Comparison of ENCODE assay signal across 13 cellular contexts in genomic region chr1:230114245-230114651, GRCh38. TPM values are rescaled to one million over a fixed set of nuclear protein-coding genes. Genes with fewer than 3 reads are reported as not detected.
DNase-seq lines count a peak whose midpoint lies in the region; ATAC-seq and TF ChIP-seq lines count a peak whose summit lies in the region.
"Had no signal": no experiment of that assay in that cellular context is flagged by ENCODE, and none has a peak within 500 bp of the region (broad histone marks: within the 10 kb centered on the region; RNA-seq: fewer than 3 reads in every experiment).

No MANE protein-coding gene starts in this region.

- TF ChIP-seq POLR2A in gastrocnemius medialis (IDR thresholded peaks at IDR 0.05), result no peak

- in situ Hi-C loops in gastrocnemius medialis (cut with MboI; ENCODE audit: low sequenced_read_pairs in 4 of 4), result no loop called here

- H3K4me3 ChIP-seq in BLaER1, result peak overlapping the region; percentile 71
- peak overlapping the region in 2 of 4 donors; percentile 6 to 20 for H3K4me3 ChIP-seq in gastrocnemius medialis
- H3K4me3 ChIP-seq: SK-N-MC had no signal

- no peak for TF ChIP-seq CTCF in gastrocnemius medialis (IDR thresholded peaks at IDR 0.05 in 4 of 5, conservative IDR thresholded peaks at IDR 0.05 in 1 of 5)

- H3K4me1 ChIP-seq in BLaER1 (peaks cover 88% of the 10 kb centered on the region), gastrocnemius medialis (peaks cover 27 to 32% of the 10 kb centered on the region in 2 donors)

- intact Hi-C loops in left cardiac atrium (cut with DNase I), result no loop called here
- intact Hi-C loops in gastrocnemius medialis (cut with DNase I; ENCODE audit: low total_unique reads), result no loop called here

- peak overlapping the region; percentile 91 for H3K4me2 ChIP-seq in BLaER1

- peak in 1 of 2 donors; percentile 4 for ATAC-seq in left cardiac atrium
- ATAC-seq in gastrocnemius medialis, result peak; percentile 1 to 13
- ATAC-seq: left colon had no signal

- H3K9me3 ChIP-seq in BLaER1 (no peaks in the 10 kb centered on the region), gastrocnemius medialis (no peaks in the 10 kb centered on the region)

- H3K27ac ChIP-seq in BLaER1, result peak overlapping the region; percentile 95
- H3K27ac ChIP-seq in gastrocnemius medialis, result peak overlapping the region; percentile 70 to 79 (median 76)
- H3K27ac ChIP-seq: SK-N-MC had no signal

- no peaks in the 10 kb centered on the region for H3K27me3 ChIP-seq in BLaER1
- H3K27me3 ChIP-seq in gastrocnemius medialis, result no peaks in the 10 kb centered on the region

- peak overlapping the region; percentile 89 for H3K9ac ChIP-seq in BLaER1

- H4K20me1 ChIP-seq in BLaER1, result peaks cover 18% of the 10 kb centered on the region

- H3K36me3 ChIP-seq in BLaER1, result peaks cover 44% of the 10 kb centered on the region
- H3K36me3 ChIP-seq in gastrocnemius medialis, result no peaks in the 10 kb centered on the region

- DNase-seq in amniotic epithelial cell (ENCODE audit: low read depth) (peak; percentile 75), left cardiac atrium (peak; percentile 55), gastrocnemius medialis (no peak), NCI-H774 (lab: John Stamatoyannopoulos, UW) (no peak), NCI-H2227 treated with DMSO at 0.1 percent for 48 hours (lab: John Stamatoyannopoulos, UW) (no peak), NCI-H446 treated with DMSO at 0.1 percent for 48 hours (lab: John Stamatoyannopoulos, UW) (no peak)
- no peak for DNase-seq in stimulated activated CD4-positive, alpha-beta T cell treated with anti-CD3 and anti-CD28 coated beads, Interleukin-4, amount 100 ng/mL, for 1 hour
- DNase-seq: activated CD4-positive, alpha-beta T cell treated with anti-CD3 and anti-CD28 coated beads, Interleukin-2, amount 10 ng/mL, durations not matched to agents 24 days and 14 days; GF-D8; left colon; NCI-H69 had no signal

RNA-seq across cellular contexts. Expression of gene GALNT2, which starts 47.2 kb away (rescaled TPM):
- total RNA-seq in left cardiac atrium, result 10 to 100 TPM; 36.8 to 50.7 TPM
- 100 to 1,000 TPM in 1 of 4 donors, 10 to 100 TPM in 3; 73.7 to 106 (median 78.3) TPM for total RNA-seq in gastrocnemius medialis

Comparison
In these comparisons a context has a peak if more than half of its experiments do, and no peak if none do; other contexts are left out.
1. DNase-seq: peak in amniotic epithelial cell (single experiment) and left cardiac atrium (single experiment); none in gastrocnemius medialis (0 of 2), NCI-H774 (single experiment), stimulated activated CD4-positive, alpha-beta T cell treated with anti-CD3 and anti-CD28 coated beads, Interleukin-4, amount 100 ng/mL, for 1 hour (single experiment), NCI-H2227 treated with DMSO at 0.1 percent for 48 hours (single experiment) and NCI-H446 treated with DMSO at 0.1 percent for 48 hours (single experiment).